ENCODE assay signal across 1 cellular context in genomic region chr9:35584681-35585080, GRCh38. TPM values are rescaled to one million over a fixed set of nuclear protein-coding genes. Genes with fewer than 3 reads are reported as not detected.
"Had no signal": no experiment of that assay in that cellular context is flagged by ENCODE, and none has a peak within 500 bp of the region (broad histone marks: within the 10 kb centered on the region; RNA-seq: fewer than 3 reads in every experiment).

No MANE protein-coding gene starts in this region.

RNA-seq across cellular contexts. Expression of gene CD72, which starts 33.5 kb away (rescaled TPM):
- total RNA-seq: lung microvascular endothelial cell had no signal
